Comparison of ENCODE assay signal across 19 cellular contexts in genomic region chr11:5092821-5093585, GRCh38. TPM values are rescaled to one million over a fixed set of nuclear protein-coding genes. Genes with fewer than 3 reads are reported as not detected.
DNase-seq lines count a peak whose midpoint lies in the region; ATAC-seq, FAIRE-seq and TF ChIP-seq lines count a peak whose summit lies in the region.
"Had no signal": no experiment of that assay in that cellular context is flagged by ENCODE, and none has a peak within 500 bp of the region (broad histone marks: within the 10 kb centered on the region; RNA-seq: fewer than 3 reads in every experiment).

No MANE protein-coding gene starts in this region.

- H2AK5ac ChIP-seq in IMR-90 (ENCODE audit: low read depth, low read length): no peak overlapping the region

- no peak overlapping the region for H3K4me2 ChIP-seq in IMR-90 (ENCODE audit: low read depth, low read length)
- no peak overlapping the region for H3K4me2 ChIP-seq in mammary epithelial cell (ENCODE audit: insufficient read depth, low read depth, low read length)
- H3K4me2 ChIP-seq: BLaER1 treated with 17β-estradiol and CSF1 and Interleukin-3, amounts not matched to agents 10 nM and 100 nM had no signal

- H3K23ac ChIP-seq in IMR-90 (ENCODE audit: low read depth, low read length): no peak overlapping the region

- H3K9ac ChIP-seq in IMR-90 (ENCODE audit: low read depth, low read length) (no peak overlapping the region), mammary epithelial cell (ENCODE audit: insufficient read depth, low read length) (no peak overlapping the region)
- H3K9ac ChIP-seq: BLaER1 treated with 17β-estradiol and CSF1 and Interleukin-3, amounts not matched to agents 10 nM and 100 nM had no signal

- H3K27ac ChIP-seq in IMR-90 (ENCODE audit: insufficient read depth, low read length): no peak overlapping the region
- no peak overlapping the region for H3K27ac ChIP-seq in mammary epithelial cell (ENCODE audit: insufficient read depth, low read depth, low read length)
- H3K27ac ChIP-seq: 22Rv1; BLaER1 treated with 17β-estradiol and CSF1 and Interleukin-3, amounts not matched to agents 10 nM and 100 nM had no signal

- no peaks in the 10 kb centered on the region for H4K20me1 ChIP-seq in IMR-90 (ENCODE audit: insufficient read depth, low read length)
- H4K20me1 ChIP-seq in mammary epithelial cell (ENCODE audit: insufficient read depth, low read length): no peaks in the 10 kb centered on the region
- H4K20me1 ChIP-seq: BLaER1 treated with 17β-estradiol and CSF1 and Interleukin-3, amounts not matched to agents 10 nM and 100 nM had no signal

- peak; percentile 20 for ATAC-seq in activated naive CD8-positive, alpha-beta T cell treated with anti-CD3 and anti-CD28 coated beads, Interleukin-2, amount 50 U/mL, for 24 hours
- ATAC-seq in IMR-90 (ENCODE audit: low read depth) (no peak), GM21737 (IDR thresholded peaks at IDR 0.05; ENCODE audit: unreplicated experiment) (no peak)
- ATAC-seq: HCT116 had no signal

- intact Hi-C loops in IMR-90 (cut with micrococcal nuclease): no loop called here
- intact Hi-C loops in mammary epithelial cell (cut with micrococcal nuclease): no loop called here

- POLR2A ChIA-PET in IMR-90 (lab: Charles Lee; ENCODE audit: unreplicated experiment): no interaction called here

- in situ Hi-C loops in IMR-90 (cut with MboI; ENCODE audit: low sequenced_read_pairs) (no loop called here), mammary epithelial cell (cut with MboI; ENCODE audit: low sequenced_read_pairs in 2 of 2) (no loop called here)

- dilution Hi-C loops in IMR-90 (cut with HindIII; ENCODE audit: low sequenced_read_pairs, unreplicated experiment) (no loop called here), mammary epithelial cell (cut with HindIII; ENCODE audit: low sequenced_read_pairs) (no loop called here)

- peak overlapping the region; percentile 19 for H2AK9ac ChIP-seq in IMR-90 (replicated peaks; ENCODE audit: low read depth, low read length, poor library complexity)

- no peaks in the 10 kb centered on the region for H3K79me1 ChIP-seq in IMR-90 (ENCODE audit: low read depth in 1 of 2, low read length in 2 of 2)

- H3K36me3 Mint-ChIP-seq in activated naive CD8-positive, alpha-beta T cell treated with anti-CD3 and anti-CD28 coated beads, Interleukin-2, amount 50 U/mL, for 24 hours (ENCODE audit: low read depth): no peaks in the 10 kb centered on the region
- no peaks in the 10 kb centered on the region for H3K36me3 Mint-ChIP-seq in activated naive CD8-positive, alpha-beta T cell treated with anti-CD3 and anti-CD28 coated beads for 36 hours
- H3K36me3 Mint-ChIP-seq: CD4-positive, CD25-positive, alpha-beta regulatory T cell had no signal

- TF ChIP-seq POLR2A in H54 (IDR thresholded peaks at IDR 0.05; ENCODE audit: low read depth, low read length) (no peak), IMR-90 (IDR thresholded peaks at IDR 0.05; ENCODE audit: low read depth, low read length) (no peak)

- no peaks in the 10 kb centered on the region for H3K79me2 ChIP-seq in mammary epithelial cell (ENCODE audit: insufficient read depth, low read length)

- H3K4ac ChIP-seq in IMR-90 (ENCODE audit: low read depth, low read length): no peak overlapping the region

- H4K91ac ChIP-seq in IMR-90 (ENCODE audit: insufficient read depth, low read depth, low read length): no peak overlapping the region

- no CpG with 5 or more reads among the region's 8 CpGs for WGBS in IMR-90 (ENCODE audit: extremely low coverage in 2 of 2, insufficient read length in 1 of 2), 2 experiments
- 74% methylated on average over 8 of the region's 8 CpGs for WGBS in mammary epithelial cell (ENCODE audit: low coverage, missing lambda C conversion rate)

- H3K4me3 Mint-ChIP-seq in activated naive CD8-positive, alpha-beta T cell treated with anti-CD3 and anti-CD28 coated beads, Interleukin-2, amount 50 U/mL, for 24 hours: no peak overlapping the region
- H3K4me3 Mint-ChIP-seq in activated naive CD8-positive, alpha-beta T cell treated with anti-CD3 and anti-CD28 coated beads for 36 hours: no peak overlapping the region
- H3K4me3 Mint-ChIP-seq: CD4-positive, CD25-positive, alpha-beta regulatory T cell had no signal

- BruUV-seq in IMR-90 (replicated peaks; lab: Mats Ljungman, UMichigan): no TSS peak
- BruUV-seq in mammary epithelial cell (replicated peaks; lab: Mats Ljungman, UMichigan): no TSS peak

- no peaks in the 10 kb centered on the region for H3K4me1 Mint-ChIP-seq in activated naive CD8-positive, alpha-beta T cell treated with anti-CD3 and anti-CD28 coated beads, Interleukin-2, amount 50 U/mL, for 24 hours
- no peaks in the 10 kb centered on the region for H3K4me1 Mint-ChIP-seq in activated naive CD8-positive, alpha-beta T cell treated with anti-CD3 and anti-CD28 coated beads for 36 hours
- H3K4me1 Mint-ChIP-seq: CD4-positive, CD25-positive, alpha-beta regulatory T cell had no signal

- H3K4me1 ChIP-seq in IMR-90 (ENCODE audit: control insufficient read depth, insufficient read depth, low read length) (no peaks in the 10 kb centered on the region), mammary epithelial cell (ENCODE audit: insufficient read depth, low read length) (no peaks in the 10 kb centered on the region)
- H3K4me1 ChIP-seq: BLaER1 treated with 17β-estradiol and CSF1 and Interleukin-3, amounts not matched to agents 10 nM and 100 nM had no signal

- H4K5ac ChIP-seq in IMR-90 (ENCODE audit: low read depth, low read length): no peak overlapping the region

- no peak overlapping the region for H4K8ac ChIP-seq in IMR-90 (ENCODE audit: low read depth in 2 of 2, low read length in 2 of 2)

- no peak overlapping the region for H3K4me3 ChIP-seq in IMR-90 (ENCODE audit: insufficient read depth, low read depth, low read length)
- H3K4me3 ChIP-seq in mammary epithelial cell (replicated peaks in 1 of 3; ENCODE audit: insufficient read depth in 1 of 3, low read depth in 2 of 3, low read length in 3 of 3): no peak overlapping the region
- H3K4me3 ChIP-seq: BLaER1 treated with 17β-estradiol and CSF1 and Interleukin-3, amounts not matched to agents 10 nM and 100 nM had no signal

- no peaks in the 10 kb centered on the region for H3K36me3 ChIP-seq in IMR-90 (ENCODE audit: control insufficient read depth, insufficient read depth, low read length)
- no peaks in the 10 kb centered on the region for H3K36me3 ChIP-seq in mammary epithelial cell (ENCODE audit: insufficient read depth, low read length)
- H3K36me3 ChIP-seq: BLaER1 treated with 17β-estradiol and CSF1 and Interleukin-3, amounts not matched to agents 10 nM and 100 nM had no signal

- DNase-seq in activated naive CD8-positive, alpha-beta T cell treated with anti-CD3 and anti-CD28 coated beads, Interleukin-2, amount 50 U/mL, for 24 hours: no peak
- no peak for DNase-seq in activated naive CD8-positive, alpha-beta T cell treated with anti-CD3 and anti-CD28 coated beads for 36 hours
- DNase-seq in H54 (ENCODE audit: insufficient read length, low spot score) (no peak), IMR-90 (no peak), myocyte (ENCODE audit: low read depth) (peak; percentile 1), mammary epithelial cell (no peak)
- DNase-seq in activated CD4-positive, CD25-positive, alpha-beta regulatory T cell (lab: John Stamatoyannopoulos, UW): no peak
- DNase-seq: CD4-positive, CD25-positive, alpha-beta regulatory T cell; Kasumi-1 had no signal

- TF ChIP-seq RAD21 in IMR-90 (IDR thresholded peaks at IDR 0.05; ENCODE audit: low read length): no peak

- no peak overlapping the region for H3K14ac ChIP-seq in IMR-90 (replicated peaks; ENCODE audit: low read depth, low read length)

- H2AFZ ChIP-seq in IMR-90 (replicated peaks; ENCODE audit: low read length, poor library complexity): no peak overlapping the region
- H2AFZ ChIP-seq in mammary epithelial cell (ENCODE audit: low read depth, low read length): no peak overlapping the region

- no peak overlapping the region for H3K18ac ChIP-seq in IMR-90 (ENCODE audit: low read depth, low read length)

- H3K27me3 ChIP-seq in IMR-90 (ENCODE audit: control insufficient read depth, insufficient read depth, low read length): no peaks in the 10 kb centered on the region
- H3K27me3 ChIP-seq in mammary epithelial cell (ENCODE audit: insufficient read depth, low read length): no peaks in the 10 kb centered on the region
- H3K27me3 ChIP-seq: BLaER1 treated with 17β-estradiol and CSF1 and Interleukin-3, amounts not matched to agents 10 nM and 100 nM had no signal

- no peak overlapping the region for H3K27ac Mint-ChIP-seq in activated naive CD8-positive, alpha-beta T cell treated with anti-CD3 and anti-CD28 coated beads, Interleukin-2, amount 50 U/mL, for 24 hours
- no peak overlapping the region for H3K27ac Mint-ChIP-seq in activated naive CD8-positive, alpha-beta T cell treated with anti-CD3 and anti-CD28 coated beads for 36 hours
- H3K27ac Mint-ChIP-seq: CD4-positive, CD25-positive, alpha-beta regulatory T cell had no signal

- peaks cover 4% of the 10 kb centered on the region for H3K9me3 Mint-ChIP-seq in activated naive CD8-positive, alpha-beta T cell treated with anti-CD3 and anti-CD28 coated beads, Interleukin-2, amount 50 U/mL, for 24 hours
- no peaks in the 10 kb centered on the region for H3K9me3 Mint-ChIP-seq in activated naive CD8-positive, alpha-beta T cell treated with anti-CD3 and anti-CD28 coated beads for 36 hours

- H2BK120ac ChIP-seq in IMR-90 (ENCODE audit: low read depth, low read length): no peak overlapping the region

- CTCF ChIA-PET in IMR-90 (lab: Yijun Ruan, JAX): interaction anchor here (0.9 kb wide), 1 partner anchor 11 kb away, joined by 3 read pairs; no protein-coding TSS in a partner anchor
- CTCF ChIA-PET in mammary epithelial cell (lab: Charles Lee; ENCODE audit: low non-redundant PET): no interaction called here

- no peak for TF ChIP-seq CTCF in IMR-90 (conservative IDR thresholded peaks at IDR 0.05; ENCODE audit: low read depth, low read length)
- TF ChIP-seq CTCF in mammary epithelial cell (conservative IDR thresholded peaks at IDR 0.05 in 1 of 2, IDR thresholded peaks at IDR 0.05 in 1 of 2; ENCODE audit: extremely low read depth in 1 of 2, insufficient read depth in 1 of 2, low read depth in 1 of 2, low read length in 2 of 2): no peak

- H2BK15ac ChIP-seq in IMR-90 (ENCODE audit: low read depth, low read length): no peak overlapping the region

- H2BK20ac ChIP-seq in IMR-90 (ENCODE audit: low read depth, low read length): no peak overlapping the region

- H3K56ac ChIP-seq in IMR-90 (ENCODE audit: extremely low read depth, insufficient read depth, low read length): no peak overlapping the region

- H3K27me3 Mint-ChIP-seq in activated naive CD8-positive, alpha-beta T cell treated with anti-CD3 and anti-CD28 coated beads, Interleukin-2, amount 50 U/mL, for 24 hours: no peaks in the 10 kb centered on the region
- H3K27me3 Mint-ChIP-seq in activated naive CD8-positive, alpha-beta T cell treated with anti-CD3 and anti-CD28 coated beads for 36 hours: peaks cover 29% of the 10 kb centered on the region
- H3K27me3 Mint-ChIP-seq: CD4-positive, CD25-positive, alpha-beta regulatory T cell had no signal

- H2BK5ac ChIP-seq in IMR-90 (ENCODE audit: low read depth, low read length, poor library complexity, severe bottlenecking): no peak overlapping the region

- H3K9me3 ChIP-seq in IMR-90 (ENCODE audit: control insufficient read depth, insufficient read depth, low read length) (no peaks in the 10 kb centered on the region), mammary epithelial cell (replicated peaks; ENCODE audit: insufficient read depth, low read length) (no peaks in the 10 kb centered on the region)
- H3K9me3 ChIP-seq: BLaER1 treated with 17β-estradiol and CSF1 and Interleukin-3, amounts not matched to agents 10 nM and 100 nM had no signal

- H3K9me1 ChIP-seq in IMR-90 (ENCODE audit: insufficient read depth, low read length): no peaks in the 10 kb centered on the region

- peak; percentile 77 for FAIRE-seq in H54 (lab: Jason Lieb, UNC)
- FAIRE-seq: G401.6, GM12891, GM19239, H1 had no signal

RNA-seq across cellular contexts. Expression of gene OR52E1, which starts 23.6 kb away (rescaled TPM):
- not detected for total RNA-seq in activated naive CD8-positive, alpha-beta T cell treated with anti-CD3 and anti-CD28 coated beads for 36 hours
- total RNA-seq in IMR-90 (2012; rRNA removed) (not detected in 2 replicates), myocyte (not detected in 2 replicates), mammary epithelial cell (not detected)
- polyA plus RNA-seq in IMR-90 (2012; rRNA removed) (not detected in 2 replicates), mammary epithelial cell (not detected)
- polyA plus RNA-seq in IMR-90 (2012; cell fraction: cytosol; rRNA removed): not detected in 2 replicates
- polyA plus RNA-seq in IMR-90 (2012; cell fraction: nucleus; rRNA removed; ENCODE audit: low replicate concordance): not detected in 2 replicates
- not detected for polyA plus RNA-seq in myocyte (2012)
- not detected for polyA minus RNA-seq in mammary epithelial cell
- total RNA-seq: A673; CD4-positive, CD25-positive, alpha-beta regulatory T cell; H1; HT-29 had no signal
- polyA plus RNA-seq: CD4-positive, CD25-positive, alpha-beta regulatory T cell; H1 had no signal

RNA-seq across cellular contexts. Expression of gene OR52E2, which starts 33.6 kb away (rescaled TPM):
- not detected for total RNA-seq in activated naive CD8-positive, alpha-beta T cell treated with anti-CD3 and anti-CD28 coated beads for 36 hours
- total RNA-seq in IMR-90 (2012; rRNA removed) (not detected in 2 replicates), myocyte (not detected in 2 replicates), mammary epithelial cell (not detected)
- polyA plus RNA-seq in IMR-90 (2012; rRNA removed) (not detected in 2 replicates), mammary epithelial cell (not detected)
- polyA plus RNA-seq in IMR-90 (2012; cell fraction: cytosol; rRNA removed): not detected in 2 replicates
- not detected in 2 replicates for polyA plus RNA-seq in IMR-90 (2012; cell fraction: nucleus; rRNA removed; ENCODE audit: low replicate concordance)
- not detected for polyA plus RNA-seq in myocyte (2012)
- not detected for polyA minus RNA-seq in mammary epithelial cell
- total RNA-seq: A673; CD4-positive, CD25-positive, alpha-beta regulatory T cell; H1; HT-29 had no signal
- polyA plus RNA-seq: CD4-positive, CD25-positive, alpha-beta regulatory T cell; H1 had no signal

RNA-seq across cellular contexts. Expression of gene OR52A5, which starts 45.2 kb away (rescaled TPM):
- not detected for total RNA-seq in activated naive CD8-positive, alpha-beta T cell treated with anti-CD3 and anti-CD28 coated beads for 36 hours
- total RNA-seq in IMR-90 (2012; rRNA removed): not detected in 2 replicates
- not detected in 2 replicates for polyA plus RNA-seq in IMR-90 (2012; rRNA removed)
- not detected in 2 replicates for polyA plus RNA-seq in IMR-90 (2012; cell fraction: cytosol; rRNA removed)
- polyA plus RNA-seq in IMR-90 (2012; cell fraction: nucleus; rRNA removed; ENCODE audit: low replicate concordance): not detected in 2 replicates
- not detected in 2 replicates for total RNA-seq in myocyte
- polyA plus RNA-seq in myocyte (2012): not detected
- total RNA-seq in mammary epithelial cell: not detected
- polyA plus RNA-seq in mammary epithelial cell: not detected
- polyA minus RNA-seq in mammary epithelial cell: not detected
- total RNA-seq: A673; CD4-positive, CD25-positive, alpha-beta regulatory T cell; HT-29 had no signal
- polyA plus RNA-seq: CD4-positive, CD25-positive, alpha-beta regulatory T cell had no signal

RNA-seq across cellular contexts. Expression of gene OR52J3, which starts 46.7 kb away (rescaled TPM):
- not detected for total RNA-seq in activated naive CD8-positive, alpha-beta T cell treated with anti-CD3 and anti-CD28 coated beads for 36 hours
- not detected in 2 replicates for total RNA-seq in IMR-90 (2012; rRNA removed)
- not detected in 2 replicates for polyA plus RNA-seq in IMR-90 (2012; rRNA removed)
- polyA plus RNA-seq in IMR-90 (2012; cell fraction: cytosol; rRNA removed): not detected in 2 replicates
- polyA plus RNA-seq in IMR-90 (2012; cell fraction: nucleus; rRNA removed; ENCODE audit: low replicate concordance): not detected in 2 replicates
- total RNA-seq in myocyte: not detected in 2 replicates
- not detected for polyA plus RNA-seq in myocyte (2012)
- total RNA-seq in mammary epithelial cell: not detected
- polyA plus RNA-seq in mammary epithelial cell: not detected
- polyA minus RNA-seq in mammary epithelial cell: not detected
- total RNA-seq: A673; CD4-positive, CD25-positive, alpha-beta regulatory T cell; H1; HT-29 had no signal
- polyA plus RNA-seq: CD4-positive, CD25-positive, alpha-beta regulatory T cell; H1 had no signal
